2 cellular contexts compared by ENCODE assay signal in the genomic region with DNA sequence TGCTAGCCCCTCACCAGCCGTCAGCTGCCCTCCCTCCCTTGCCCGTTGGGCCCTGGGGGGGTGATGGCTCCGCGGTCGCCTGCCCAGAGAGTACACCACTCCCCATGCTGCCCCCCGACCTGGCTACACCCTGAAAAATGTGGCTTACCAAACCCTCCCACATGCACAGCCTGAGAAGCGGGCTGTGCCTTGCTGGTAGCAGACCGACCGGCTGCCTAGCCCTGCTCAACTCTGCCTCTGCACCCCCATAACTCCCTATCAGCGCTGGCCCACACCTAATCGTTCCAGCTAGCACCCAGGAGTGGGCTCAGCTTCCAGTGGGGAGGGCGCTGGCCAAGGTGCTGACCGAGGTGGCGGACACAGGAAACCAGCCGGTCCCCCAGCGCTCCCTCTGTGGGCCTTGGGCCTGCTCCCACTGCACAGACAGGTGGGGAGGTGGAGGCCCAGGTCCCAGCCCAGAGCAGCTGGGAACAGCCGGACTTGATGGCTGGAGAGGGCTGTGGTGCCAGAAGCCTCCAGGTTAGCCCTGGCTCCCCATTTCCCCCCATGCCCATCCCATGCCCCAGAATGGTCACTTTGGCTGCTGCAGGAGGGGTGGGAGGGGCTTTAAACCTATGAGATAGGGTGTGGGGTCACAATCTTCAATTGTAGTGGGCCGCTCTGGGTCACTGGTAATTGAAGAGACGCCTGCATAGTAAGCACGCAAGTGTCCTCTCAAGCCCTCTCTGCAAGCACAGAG.
A peak's percentile ranks its signal among the peaks of the same experiment; 100 is the strongest.
TF ChIP-seq lines count a peak whose summit lies in the region.

No MANE protein-coding gene starts in this region.

TF ChIP-seq in K562, 482 proteins besides CTCF, POLR2A, EP300 and RAD21 (continued from another document and continues in another):
- TF ChIP-seq HDAC1 (IDR thresholded peaks at IDR 0.05) (peak in 1 of 2 experiments; percentile 47; a peak in 1 of 4 replicates), TARDBP (IDR thresholded peaks at IDR 0.05) (0 out of 2 replicates have a peak, but pooled peaks have one; percentile 50), GATA2 (CRISPR knock-in tag; IDR thresholded peaks at IDR 0.05) (peak; percentile 71), RHOXF2B (CRISPR knock-in tag; conservative IDR thresholded peaks at IDR 0.05) (0 out of 2 replicates have a peak, but pooled peaks have one; percentile 22), SRF (CRISPR knock-in tag; IDR thresholded peaks at IDR 0.05) (peak in 1 of 2 experiments; percentile 74; a peak in 1 of 4 replicates), JUND (IDR thresholded peaks at IDR 0.05; ENCODE audit: borderline replicate concordance, low read depth, low read length) (no peak), JUND (tag; IDR thresholded peaks at IDR 0.05; ENCODE audit: borderline replicate concordance, low read depth, low read length) (no peak; the same call in 2 of the 3 replicates), NCOA2 (IDR thresholded peaks at IDR 0.05; ENCODE audit: partially characterized antibody in 2 of 2) (no peak), JUN (IDR thresholded peaks at IDR 0.05; ENCODE audit: borderline replicate concordance, low read depth, low read length) (no peak), JUN (CRISPR knock-in tag; IDR thresholded peaks at IDR 0.05; ENCODE audit: borderline replicate concordance) (peak; percentile 97), ZNF780A (CRISPR knock-in tag; IDR thresholded peaks at IDR 0.05) (no peak)
- TF ChIP-seq, protein P1, sequence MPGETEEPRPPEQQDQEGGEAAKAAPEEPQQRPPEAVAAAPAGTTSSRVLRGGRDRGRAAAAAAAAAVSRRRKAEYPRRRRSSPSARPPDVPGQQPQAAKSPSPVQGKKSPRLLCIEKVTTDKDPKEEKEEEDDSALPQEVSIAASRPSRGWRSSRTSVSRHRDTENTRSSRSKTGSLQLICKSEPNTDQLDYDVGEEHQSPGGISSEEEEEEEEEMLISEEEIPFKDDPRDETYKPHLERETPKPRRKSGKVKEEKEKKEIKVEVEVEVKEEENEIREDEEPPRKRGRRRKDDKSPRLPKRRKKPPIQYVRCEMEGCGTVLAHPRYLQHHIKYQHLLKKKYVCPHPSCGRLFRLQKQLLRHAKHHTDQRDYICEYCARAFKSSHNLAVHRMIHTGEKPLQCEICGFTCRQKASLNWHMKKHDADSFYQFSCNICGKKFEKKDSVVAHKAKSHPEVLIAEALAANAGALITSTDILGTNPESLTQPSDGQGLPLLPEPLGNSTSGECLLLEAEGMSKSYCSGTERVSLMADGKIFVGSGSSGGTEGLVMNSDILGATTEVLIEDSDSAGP (CRISPR knock-in tag; IDR thresholded peaks at IDR 0.05), result 0 out of 2 replicates have a peak, but pooled peaks have one; percentile 54
- TF ChIP-seq, protein P2, sequence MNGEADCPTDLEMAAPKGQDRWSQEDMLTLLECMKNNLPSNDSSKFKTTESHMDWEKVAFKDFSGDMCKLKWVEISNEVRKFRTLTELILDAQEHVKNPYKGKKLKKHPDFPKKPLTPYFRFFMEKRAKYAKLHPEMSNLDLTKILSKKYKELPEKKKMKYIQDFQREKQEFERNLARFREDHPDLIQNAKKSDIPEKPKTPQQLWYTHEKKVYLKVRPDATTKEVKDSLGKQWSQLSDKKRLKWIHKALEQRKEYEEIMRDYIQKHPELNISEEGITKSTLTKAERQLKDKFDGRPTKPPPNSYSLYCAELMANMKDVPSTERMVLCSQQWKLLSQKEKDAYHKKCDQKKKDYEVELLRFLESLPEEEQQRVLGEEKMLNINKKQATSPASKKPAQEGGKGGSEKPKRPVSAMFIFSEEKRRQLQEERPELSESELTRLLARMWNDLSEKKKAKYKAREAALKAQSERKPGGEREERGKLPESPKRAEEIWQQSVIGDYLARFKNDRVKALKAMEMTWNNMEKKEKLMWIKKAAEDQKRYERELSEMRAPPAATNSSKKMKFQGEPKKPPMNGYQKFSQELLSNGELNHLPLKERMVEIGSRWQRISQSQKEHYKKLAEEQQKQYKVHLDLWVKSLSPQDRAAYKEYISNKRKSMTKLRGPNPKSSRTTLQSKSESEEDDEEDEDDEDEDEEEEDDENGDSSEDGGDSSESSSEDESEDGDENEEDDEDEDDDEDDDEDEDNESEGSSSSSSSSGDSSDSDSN (IDR thresholded peaks at IDR 0.05; ENCODE audit: borderline replicate concordance in 1 of 2, low read depth in 2 of 2, low read length in 2 of 2), result 0 out of 4 replicates have a peak, but pooled peaks of 1 of the 2 experiments have one; percentile 35
- TF ChIP-seq, protein P3, sequence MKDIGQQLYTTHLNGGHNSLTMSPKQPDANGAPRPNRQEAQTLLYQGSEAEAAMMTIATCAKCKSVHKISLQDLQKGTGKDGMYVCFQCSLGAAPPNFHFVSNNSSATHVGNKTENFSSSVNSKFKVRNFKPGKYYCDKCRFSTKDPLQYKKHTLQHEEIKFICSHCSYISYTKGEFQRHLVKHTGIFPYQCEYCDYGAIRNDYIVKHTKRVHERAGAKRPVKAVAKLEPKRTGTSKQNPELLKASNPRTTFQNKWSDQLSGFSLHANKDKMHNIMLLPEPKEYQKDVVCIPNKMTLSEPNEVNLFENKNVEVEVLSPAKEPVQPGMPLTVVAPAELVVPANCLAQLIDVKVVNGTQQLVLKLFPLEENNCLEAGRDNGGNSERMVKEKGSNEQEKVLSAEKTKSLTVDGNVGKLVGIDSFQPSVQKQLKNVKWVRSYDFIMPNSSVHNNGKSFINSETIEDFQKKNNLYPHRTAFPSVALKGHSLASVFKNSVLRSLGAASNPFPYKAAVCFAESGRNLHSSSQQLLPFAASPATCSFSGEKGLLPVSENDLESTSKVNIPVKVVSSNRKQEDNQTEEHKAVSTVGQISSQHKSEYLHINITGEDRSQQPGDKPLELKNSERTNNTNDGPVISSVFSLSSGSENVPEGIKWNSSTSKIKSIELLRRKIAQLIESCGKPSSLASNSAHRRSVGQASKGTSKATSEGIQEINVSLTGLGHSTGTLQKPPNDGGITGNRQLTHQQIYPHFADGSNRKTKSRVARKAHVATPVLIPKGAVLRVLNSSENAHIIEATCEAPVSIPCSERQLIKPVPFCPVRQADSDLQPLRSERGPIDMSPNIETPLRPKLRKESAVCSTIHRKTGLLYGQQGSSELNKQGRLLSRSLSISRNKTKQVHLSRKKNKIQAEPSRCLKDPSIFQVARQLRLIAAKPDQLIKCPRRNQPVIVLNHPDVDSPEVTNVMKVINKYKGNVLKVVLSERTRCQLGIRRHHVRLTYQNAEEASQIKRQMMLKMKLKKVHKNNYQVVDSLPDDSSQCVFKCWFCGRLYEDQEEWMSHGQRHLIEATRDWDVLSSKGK (CRISPR knock-in tag; IDR thresholded peaks at IDR 0.05), result no peak

TF ChIP-seq in HepG2, 621 proteins besides CTCF, POLR2A, EP300 and RAD21 (continued from another document):
- TF ChIP-seq, protein P4, sequence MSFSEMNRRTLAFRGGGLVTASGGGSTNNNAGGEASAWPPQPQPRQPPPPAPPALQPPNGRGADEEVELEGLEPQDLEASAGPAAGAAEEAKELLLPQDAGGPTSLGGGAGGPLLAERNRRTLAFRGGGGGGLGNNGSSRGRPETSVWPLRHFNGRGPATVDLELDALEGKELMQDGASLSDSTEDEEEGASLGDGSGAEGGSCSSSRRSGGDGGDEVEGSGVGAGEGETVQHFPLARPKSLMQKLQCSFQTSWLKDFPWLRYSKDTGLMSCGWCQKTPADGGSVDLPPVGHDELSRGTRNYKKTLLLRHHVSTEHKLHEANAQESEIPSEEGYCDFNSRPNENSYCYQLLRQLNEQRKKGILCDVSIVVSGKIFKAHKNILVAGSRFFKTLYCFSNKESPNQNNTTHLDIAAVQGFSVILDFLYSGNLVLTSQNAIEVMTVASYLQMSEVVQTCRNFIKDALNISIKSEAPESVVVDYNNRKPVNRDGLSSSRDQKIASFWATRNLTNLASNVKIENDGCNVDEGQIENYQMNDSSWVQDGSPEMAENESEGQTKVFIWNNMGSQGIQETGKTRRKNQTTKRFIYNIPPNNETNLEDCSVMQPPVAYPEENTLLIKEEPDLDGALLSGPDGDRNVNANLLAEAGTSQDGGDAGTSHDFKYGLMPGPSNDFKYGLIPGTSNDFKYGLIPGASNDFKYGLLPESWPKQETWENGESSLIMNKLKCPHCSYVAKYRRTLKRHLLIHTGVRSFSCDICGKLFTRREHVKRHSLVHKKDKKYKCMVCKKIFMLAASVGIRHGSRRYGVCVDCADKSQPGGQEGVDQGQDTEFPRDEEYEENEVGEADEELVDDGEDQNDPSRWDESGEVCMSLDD (CRISPR knock-in tag; IDR thresholded peaks at IDR 0.05; ENCODE audit: borderline replicate concordance), result no peak
- 0 out of 2 replicates have a peak, but pooled peaks have one; percentile 55 for TF ChIP-seq ZSCAN21 (CRISPR knock-in tag; IDR thresholded peaks at IDR 0.05; ENCODE audit: borderline replicate concordance)
- TF ChIP-seq, protein P5, sequence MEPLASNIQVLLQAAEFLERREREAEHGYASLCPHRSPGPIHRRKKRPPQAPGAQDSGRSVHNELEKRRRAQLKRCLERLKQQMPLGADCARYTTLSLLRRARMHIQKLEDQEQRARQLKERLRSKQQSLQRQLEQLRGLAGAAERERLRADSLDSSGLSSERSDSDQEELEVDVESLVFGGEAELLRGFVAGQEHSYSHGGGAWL (CRISPR knock-in tag; IDR thresholded peaks at IDR 0.05), result peak; percentile 43; the same call in 1 of the 2 replicates
- peak; percentile 40; the same call in 1 of the 2 replicates for TF ChIP-seq ZNF589 (CRISPR knock-in tag; conservative IDR thresholded peaks at IDR 0.05)
- TF ChIP-seq TGIF2 (CRISPR knock-in tag; IDR thresholded peaks at IDR 0.05), result peak; percentile 36; the same call in 1 of the 2 replicates
- no peak for TF ChIP-seq ZSCAN31 (CRISPR knock-in tag; IDR thresholded peaks at IDR 0.05; ENCODE audit: low read depth)
- no peak for TF ChIP-seq MED13 (CRISPR knock-in tag; IDR thresholded peaks at IDR 0.05)
- TF ChIP-seq, protein P6, sequence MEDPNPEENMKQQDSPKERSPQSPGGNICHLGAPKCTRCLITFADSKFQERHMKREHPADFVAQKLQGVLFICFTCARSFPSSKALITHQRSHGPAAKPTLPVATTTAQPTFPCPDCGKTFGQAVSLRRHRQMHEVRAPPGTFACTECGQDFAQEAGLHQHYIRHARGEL (CRISPR knock-in tag; IDR thresholded peaks at IDR 0.05), result no peak
- TF ChIP-seq, protein P7, sequence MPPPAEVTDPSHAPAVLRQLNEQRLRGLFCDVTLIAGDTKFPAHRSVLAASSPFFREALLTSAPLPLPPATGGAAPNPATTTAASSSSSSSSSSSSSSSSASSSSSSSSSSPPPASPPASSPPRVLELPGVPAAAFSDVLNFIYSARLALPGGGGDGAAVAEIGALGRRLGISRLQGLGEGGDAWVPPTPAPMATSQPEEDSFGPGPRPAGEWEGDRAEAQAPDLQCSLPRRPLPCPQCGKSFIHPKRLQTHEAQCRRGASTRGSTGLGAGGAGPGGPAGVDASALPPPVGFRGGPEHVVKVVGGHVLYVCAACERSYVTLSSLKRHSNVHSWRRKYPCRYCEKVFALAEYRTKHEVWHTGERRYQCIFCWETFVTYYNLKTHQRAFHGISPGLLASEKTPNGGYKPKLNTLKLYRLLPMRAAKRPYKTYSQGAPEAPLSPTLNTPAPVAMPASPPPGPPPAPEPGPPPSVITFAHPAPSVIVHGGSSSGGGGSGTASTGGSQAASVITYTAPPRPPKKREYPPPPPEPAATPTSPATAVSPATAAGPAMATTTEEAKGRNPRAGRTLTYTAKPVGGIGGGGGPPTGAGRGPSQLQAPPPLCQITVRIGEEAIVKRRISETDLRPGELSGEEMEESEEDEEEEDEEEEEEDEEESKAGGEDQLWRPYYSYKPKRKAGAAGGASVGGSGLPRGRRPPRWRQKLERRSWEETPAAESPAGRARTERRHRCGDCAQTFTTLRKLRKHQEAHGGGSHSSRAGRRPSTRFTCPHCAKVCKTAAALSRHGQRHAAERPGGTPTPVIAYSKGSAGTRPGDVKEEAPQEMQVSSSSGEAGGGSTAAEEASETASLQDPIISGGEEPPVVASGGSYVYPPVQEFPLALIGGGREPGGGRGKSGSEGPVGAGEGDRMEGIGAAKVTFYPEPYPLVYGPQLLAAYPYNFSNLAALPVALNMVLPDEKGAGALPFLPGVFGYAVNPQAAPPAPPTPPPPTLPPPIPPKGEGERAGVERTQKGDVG (CRISPR knock-in tag; IDR thresholded peaks at IDR 0.05; ENCODE audit: borderline replicate concordance), result no peak
